Comparison of ENCODE assay signal across 22 cellular contexts in genomic region chr15:33028495-33028894, GRCh38.
DNase-seq lines count a peak whose midpoint lies in the region; ATAC-seq and TF ChIP-seq lines count a peak whose summit lies in the region.
"Had no signal": no experiment of that assay in that cellular context is flagged by ENCODE, and none has a peak within 500 bp of the region (broad histone marks: within the 10 kb centered on the region; RNA-seq: fewer than 3 reads in every experiment).

No MANE protein-coding gene starts in this region.

- H3K4me1 ChIP-seq in left ventricle myocardium inferior: peaks cover 35% of the 10 kb centered on the region
- H3K4me1 ChIP-seq in heart left ventricle: peaks cover 0 to 36% (median 2%) of the 10 kb centered on the region in 12 donors
- peaks cover 5 to 10% of the 10 kb centered on the region in 2 donors for H3K4me1 ChIP-seq in left lung
- peaks cover 34 to 45% of the 10 kb centered on the region in 2 donors for H3K4me1 ChIP-seq in thyroid gland
- no peaks in the 10 kb centered on the region for H3K4me1 ChIP-seq in breast epithelium

- TF ChIP-seq POLR2A in heart left ventricle (IDR thresholded peaks at IDR 0.05): no peak
- TF ChIP-seq POLR2A in thyroid gland (IDR thresholded peaks at IDR 0.05): no peak
- no peak for TF ChIP-seq POLR2A in breast epithelium (IDR thresholded peaks at IDR 0.05)

- WGBS in heart left ventricle, 4 donors: 71 to 81% (median 75%) methylated on average over 4 of the region's 4 CpGs
- WGBS in thyroid gland, 2 donors: 66 to 69% methylated on average over 4 of the region's 4 CpGs

- ATAC-seq in heart left ventricle (no peak), left lung (no peak)
- ATAC-seq: activated naive CD8-positive, alpha-beta T cell treated with anti-CD3 and anti-CD28 coated beads, Interleukin-2, amount 50 U/mL, for 24 hours; K562; naive thymus-derived CD8-positive, alpha-beta T cell had no signal

- H3K27ac ChIP-seq in left ventricle myocardium inferior (replicated peaks) (peak overlapping the region; percentile 61), heart left ventricle (no peak overlapping the region), VCaP (peak overlapping the region; percentile 93), left lung (peak overlapping the region; percentile 28 to 50), thyroid gland (peak overlapping the region; percentile 53 to 92 (median 91)), breast epithelium (no peak overlapping the region)

- H3K36me3 ChIP-seq in left ventricle myocardium inferior (no peaks in the 10 kb centered on the region), heart left ventricle (no peaks in the 10 kb centered on the region), left lung (no peaks in the 10 kb centered on the region), thyroid gland (no peaks in the 10 kb centered on the region), breast epithelium (no peaks in the 10 kb centered on the region)
- H3K36me3 ChIP-seq: MG63, stomach had no signal

- H3K9me3 ChIP-seq in left ventricle myocardium inferior (replicated peaks) (no peaks in the 10 kb centered on the region), heart left ventricle (no peaks in the 10 kb centered on the region), left lung (no peaks in the 10 kb centered on the region), thyroid gland (no peaks in the 10 kb centered on the region), breast epithelium (no peaks in the 10 kb centered on the region)
- H3K9me3 ChIP-seq: MG63, stomach had no signal

- peak; percentile 33 for DNase-seq in left ventricle myocardium inferior
- DNase-seq in heart left ventricle: no peak
- no peak for DNase-seq in left lung
- DNase-seq in thyroid gland: peak; percentile 43 to 44
- DNase-seq in germinal center (ENCODE audit: low spot score): no peak
- no peak for DNase-seq in NCI-H1092 treated with DMSO at 0.1 percent for 48 hours (lab: John Stamatoyannopoulos, UW)
- no peak for DNase-seq in breast epithelium (ENCODE audit: low spot score in 2 of 2)
- DNase-seq: activated CD4-positive, alpha-beta T cell treated with anti-CD3 and anti-CD28 coated beads, Interleukin-2, amount 10 ng/mL, durations not matched to agents 7 days and 5 days; activated naive CD8-positive, alpha-beta T cell treated with anti-CD3 and anti-CD28 coated beads, Interleukin-2, amount 50 U/mL, for 24 hours; activated T-cell treated with anti-CD3 and anti-CD28 coated beads, Interleukin-2, amount 50 U/mL, for 24 hours; CD4-positive, alpha-beta memory T cell; GDM1; H9; MG63; naive thymus-derived CD8-positive, alpha-beta T cell; NCI-H1417 treated with DMSO at 0.1 percent for 48 hours; NCI-H446; NCI-H82; small intestine; stomach had no signal

- H3K27me3 ChIP-seq in left ventricle myocardium inferior (ENCODE audit: low read depth): no peaks in the 10 kb centered on the region
- H3K27me3 ChIP-seq in heart left ventricle: no peaks in the 10 kb centered on the region
- no peaks in the 10 kb centered on the region for H3K27me3 ChIP-seq in left lung
- no peaks in the 10 kb centered on the region for H3K27me3 ChIP-seq in thyroid gland
- H3K27me3 ChIP-seq in breast epithelium: no peaks in the 10 kb centered on the region
- H3K27me3 ChIP-seq: MG63, stomach had no signal

- TF ChIP-seq CTCF in left ventricle myocardium inferior (IDR thresholded peaks at IDR 0.05; ENCODE audit: borderline replicate concordance) (no peak), heart left ventricle (IDR thresholded peaks at IDR 0.05) (no peak), VCaP (conservative IDR thresholded peaks at IDR 0.05) (no peak), left lung (IDR thresholded peaks at IDR 0.05) (no peak), thyroid gland (IDR thresholded peaks at IDR 0.05) (no peak), breast epithelium (IDR thresholded peaks at IDR 0.05) (no peak)

- H3K4me3 ChIP-seq in left ventricle myocardium inferior (no peak overlapping the region), heart left ventricle (no peak overlapping the region), left lung (no peak overlapping the region), thyroid gland (replicated peaks in 1 of 3) (no peak overlapping the region), breast epithelium (no peak overlapping the region)
- H3K4me3 ChIP-seq: K562, MG63, stomach had no signal

- intact Hi-C loops in left ventricle myocardium inferior (cut with micrococcal nuclease) (no loop called here), heart left ventricle (cut with DNase I) (loop anchor here in 3 of 10 donors (10.0 kb wide), 2 partner anchors 66 to 106 kb away; no protein-coding TSS in a partner anchor), left lung (cut with DNase I) (loop anchor here in 1 of 2 donors (10.0 kb wide), 2 partner anchors 46 to 106 kb away; no protein-coding TSS in a partner anchor), thyroid gland (cut with DNase I) (loop anchor here (10.0 kb wide), 1 partner anchor 46 kb away; no protein-coding TSS in a partner anchor), breast epithelium (cut with DNase I; ENCODE audit: low total_unique reads) (no loop called here)

Comparison
In these comparisons a context has a peak if more than half of its experiments do, and no peak if none do; other contexts are left out.
1. DNase-seq: peak in left ventricle myocardium inferior (single experiment) and thyroid gland (2 of 2); none in heart left ventricle (0 of 5), left lung (0 of 2), germinal center (single experiment), NCI-H1092 treated with DMSO at 0.1 percent for 48 hours (single experiment) and breast epithelium (0 of 2).
2. H3K27ac ChIP-seq: peak in left ventricle myocardium inferior (single experiment), VCaP (single experiment), left lung (2 of 2) and thyroid gland (3 of 3); none in heart left ventricle (0 of 12) and breast epithelium (0 of 2).